ENCODE assay signal across 26 cellular contexts in the genomic region with DNA sequence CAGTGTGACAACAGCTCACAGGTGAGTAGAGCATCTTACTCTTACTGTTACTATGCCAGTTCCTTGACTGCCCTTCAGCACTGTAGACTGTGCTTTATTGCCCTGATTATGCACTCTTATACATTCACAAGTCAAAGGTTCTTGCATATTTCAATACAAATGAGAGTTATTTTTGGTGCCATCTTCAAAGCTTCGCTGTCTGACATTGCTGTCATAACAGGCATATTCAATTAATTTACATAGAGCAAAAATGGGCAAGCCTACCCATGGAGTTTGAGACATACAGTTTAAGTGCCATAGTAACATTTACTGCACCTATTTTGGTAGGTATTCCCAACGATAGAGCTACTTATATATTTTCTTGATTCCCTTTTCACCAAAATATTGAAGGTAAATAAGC.
"Had no signal": no experiment of that assay in that cellular context is flagged by ENCODE, and none has a peak within 500 bp of the region (broad histone marks: within the 10 kb centered on the region; RNA-seq: fewer than 3 reads in every experiment).

No MANE protein-coding gene starts in this region.

- H3K27ac ChIP-seq: stomach, suprapubic skin, testis, thoracic aorta, thyroid gland, tibial artery, tibial nerve, transverse colon, upper lobe of left lung, upper lobe of right lung, uterus, vagina had no signal

- H3K9me3 ChIP-seq: suprapubic skin, testis, thoracic aorta, thyroid gland, tibial artery, transverse colon, upper lobe of right lung, uterus, vagina had no signal

- ATAC-seq: stimulated activated effector memory CD8-positive, alpha-beta T cell treated with anti-CD3 and anti-CD28 coated beads, Interleukin-12 subunit alpha, Interleukin-12 subunit beta, amount 100 ng/mL, for 72 hours; stimulated activated memory B cell treated with anti-CD40 and anti-IgM and Interleukin-4, amounts not matched to agents 10 μg/mL and 1 μg/mL and 100 μg/mL, for 72 hours; stimulated activated naive B cell treated with anti-CD40 and anti-IgM and Interleukin-4, amounts not matched to agents 10 μg/mL and 1 μg/mL and 100 μg/mL, for 72 hours; stimulated activated naive CD8-positive, alpha-beta T cell treated with anti-CD3 and anti-CD28 coated beads, Interleukin-15, amount 100 ng/mL, for 72 hours; stimulated activated naive CD8-positive, alpha-beta T cell treated with anti-CD3 and anti-CD28 coated beads, Interleukin-15, Interleukin-2, amounts not matched to agents 100 U/mL and 50 U/mL, for 24 hours; upper lobe of right lung had no signal

- H3K4me1 ChIP-seq: stomach, suprapubic skin, testis, thyroid gland, tibial artery, tibial nerve, transverse colon, upper lobe of left lung, upper lobe of right lung, uterus, vagina had no signal

- DNase-seq: stimulated activated CD4-positive, alpha-beta T cell treated with anti-CD3 and anti-CD28 coated beads, Interleukin-2, amount 100 ng/mL, for 48 hours; stimulated activated CD4-positive, alpha-beta T cell treated with anti-CD3 and anti-CD28 coated beads, Interleukin-4, amount 100 ng/mL, for 1 hour; stimulated activated CD4-positive, alpha-beta T cell treated with anti-CD3 and anti-CD28 coated beads, Interleukin-4, amount 100 ng/mL, for 24 hours; stimulated activated CD4-positive, alpha-beta T cell treated with anti-CD3 and anti-CD28 coated beads, Interleukin-4, amount 100 ng/mL, for 4 hours; stimulated activated CD8-positive, alpha-beta memory T cell treated with anti-CD3 and anti-CD28 coated beads, Interleukin-4, amount 100 ng/mL, for 48 hours; stimulated activated naive B cell treated with anti-CD40 and anti-IgM and Interleukin-4, amounts not matched to agents 10 μg/mL and 1 μg/mL and 100 μg/mL, for 72 hours; stimulated activated naive CD4-positive, alpha-beta T cell; stimulated activated naive CD4-positive, alpha-beta T cell treated with Interleukin-2 at 50 U/mL for 16 hours; stimulated activated naive CD8-positive, alpha-beta T cell treated with anti-CD3 and anti-CD28 coated beads, Interleukin-15, amount 100 ng/mL, for 72 hours; stimulated activated naive CD8-positive, alpha-beta T cell treated with anti-CD3 and anti-CD28 coated beads, Interleukin-15, Interleukin-2, amounts not matched to agents 100 U/mL and 50 U/mL, for 24 hours; stomach; substantia nigra; testis; thyroid gland; tibial artery; transverse colon; trophoblast cell; upper lobe of left lung; upper lobe of right lung; uterus had no signal

- H3K27me3 ChIP-seq: stomach, suprapubic skin, testis, thyroid gland, tibial artery, tibial nerve, transverse colon, upper lobe of left lung, upper lobe of right lung, uterus, vagina had no signal

- H3K4me3 ChIP-seq: stomach, suprapubic skin, testis, thoracic aorta, thyroid gland, tibial artery, tibial nerve, transverse colon, upper lobe of left lung, upper lobe of right lung, uterus, vagina had no signal

- H3K36me3 ChIP-seq: stomach, suprapubic skin, thoracic aorta, thyroid gland, tibial artery, tibial nerve, transverse colon, upper lobe of left lung, upper lobe of right lung, uterus, vagina had no signal
